Comparison of ENCODE assay signal across 13 cellular contexts in genomic region chr17:43772877-43773648, GRCh38. TPM values are rescaled to one million over a fixed set of nuclear protein-coding genes. Genes with fewer than 3 reads are reported as not detected.
A peak's percentile ranks its signal among the peaks of the same experiment; 100 is the strongest.
DNase-seq lines count a peak whose midpoint lies in the region; ATAC-seq and TF ChIP-seq lines count a peak whose summit lies in the region.
"Had no signal": no experiment of that assay in that cellular context is flagged by ENCODE, and none has a peak within 500 bp of the region (broad histone marks: within the 10 kb centered on the region; RNA-seq: fewer than 3 reads in every experiment).

No MANE protein-coding gene starts in this region.

- peak overlapping the region; percentile 71 for H3K27ac Mint-ChIP-seq in neural crest cell (ENCODE audit: unreplicated experiment)
- H3K27ac Mint-ChIP-seq in T-helper 2 cell treated with Interferon-gamma antibody and Interleukin-4, amounts not matched to agents 5 μg/mL and 100 μg/mL, for 36 hours = no peak overlapping the region
- H3K27ac Mint-ChIP-seq: activated T-helper 1 cell treated with anti-CD3 and anti-CD28 coated beads, Interleukin-12 subunit alpha, Interleukin-12 subunit beta, Interleukin-2, Interleukin-4 antibody, amounts not matched to agents 30 ng/mL and 10 ng/mL and 1 ng/mL, durations not matched to agents 14 hours and 24 hours and 36 hours; HFFc6 had no signal

- no peaks in the 10 kb centered on the region for H3K27me3 Mint-ChIP-seq in neural crest cell (ENCODE audit: low read depth)
- no peaks in the 10 kb centered on the region for H3K27me3 Mint-ChIP-seq in T-helper 2 cell treated with Interferon-gamma antibody and Interleukin-4, amounts not matched to agents 5 μg/mL and 100 μg/mL, for 36 hours (ENCODE audit: low read depth)

- no peaks in the 10 kb centered on the region for H3K9me3 Mint-ChIP-seq in neural crest cell
- no peaks in the 10 kb centered on the region for H3K9me3 Mint-ChIP-seq in T-helper 2 cell treated with Interferon-gamma antibody and Interleukin-4, amounts not matched to agents 5 μg/mL and 100 μg/mL, for 36 hours
- H3K9me3 Mint-ChIP-seq: activated T-helper 1 cell treated with anti-CD3 and anti-CD28 coated beads, Interleukin-12 subunit alpha, Interleukin-12 subunit beta, Interleukin-2, Interleukin-4 antibody, amounts not matched to agents 30 ng/mL and 10 ng/mL and 1 ng/mL, durations not matched to agents 14 hours and 24 hours and 36 hours; HFFc6 had no signal

- peaks cover 10 to 66% (median 27%) of the 10 kb centered on the region in 3 donors for H3K4me1 ChIP-seq in esophagus squamous epithelium

- H3K4me1 Mint-ChIP-seq in neural crest cell = peaks cover 6% of the 10 kb centered on the region
- no peaks in the 10 kb centered on the region for H3K4me1 Mint-ChIP-seq in T-helper 2 cell treated with Interferon-gamma antibody and Interleukin-4, amounts not matched to agents 5 μg/mL and 100 μg/mL, for 36 hours (ENCODE audit: low read depth)

- H3K27ac ChIP-seq in esophagus squamous epithelium = peak overlapping the region; percentile 34 to 75 (median 64)

- intact Hi-C loops in esophagus squamous epithelium (cut with DNase I) = no loop called here

- ATAC-seq in HG02840 (IDR thresholded peaks at IDR 0.05; ENCODE audit: low FRiP score, unreplicated experiment) = no peak
- ATAC-seq: PC-3 had no signal

- H3K4me3 Mint-ChIP-seq in neural crest cell = peak overlapping the region; percentile 27
- H3K4me3 Mint-ChIP-seq in T-helper 2 cell treated with Interferon-gamma antibody and Interleukin-4, amounts not matched to agents 5 μg/mL and 100 μg/mL, for 36 hours = no peak overlapping the region
- H3K4me3 Mint-ChIP-seq: activated T-helper 1 cell treated with anti-CD3 and anti-CD28 coated beads, Interleukin-12 subunit alpha, Interleukin-12 subunit beta, Interleukin-2, Interleukin-4 antibody, amounts not matched to agents 30 ng/mL and 10 ng/mL and 1 ng/mL, durations not matched to agents 14 hours and 24 hours and 36 hours; HFFc6 had no signal

- TF ChIP-seq CTCF in esophagus squamous epithelium (IDR thresholded peaks at IDR 0.05) (no peak), neural crest cell (conservative IDR thresholded peaks at IDR 0.05) (no peak)

- no peaks in the 10 kb centered on the region for H3K27me3 ChIP-seq in esophagus squamous epithelium

- 67 to 68% methylated on average over 9 to 10 of the region's 10 CpGs for WGBS in esophagus squamous epithelium, 2 donors

- H3K36me3 Mint-ChIP-seq in neural crest cell (ENCODE audit: low read depth) = peaks cover 9% of the 10 kb centered on the region
- H3K36me3 Mint-ChIP-seq in T-helper 2 cell treated with Interferon-gamma antibody and Interleukin-4, amounts not matched to agents 5 μg/mL and 100 μg/mL, for 36 hours (ENCODE audit: low read depth) = no peaks in the 10 kb centered on the region

- no peak overlapping the region for H3K4me3 ChIP-seq in esophagus squamous epithelium

- no peak for TF ChIP-seq POLR2A in esophagus squamous epithelium (IDR thresholded peaks at IDR 0.05)

- peaks cover 13 to 87% (median 24%) of the 10 kb centered on the region in 3 donors for H3K36me3 ChIP-seq in esophagus squamous epithelium

- DNase-seq in AML-193 (lab: John Stamatoyannopoulos, UW) (peak; percentile 99), MV-4-11 (lab: John Stamatoyannopoulos, UW) (peak; percentile 99), esophagus squamous epithelium (lab: John Stamatoyannopoulos, UW) (no peak), neural crest cell (ENCODE audit: low read depth, low spot score) (no peak), inferior parietal cortex (ENCODE audit: extremely low spot score) (no peak), HT-29 (ENCODE audit: low spot score) (no peak)
- DNase-seq in T-helper 2 cell treated with Interferon-gamma antibody and Interleukin-4, amounts not matched to agents 5 μg/mL and 100 μg/mL, for 36 hours (ENCODE audit: low spot score) = no peak
- DNase-seq: glutamatergic neuron, HFFc6, NCI-H1436 treated with DMSO at 0.1 percent for 48 hours, PC-3 had no signal

- H3K9me3 ChIP-seq in esophagus squamous epithelium = no peaks in the 10 kb centered on the region

RNA-seq across cellular contexts. Expression of gene DUSP3, which starts 5.7 kb away (rescaled TPM):
- total RNA-seq in esophagus squamous epithelium = 10 to 100 TPM; 33.7 to 58.4 (median 36.8) TPM
- total RNA-seq in neural crest cell = 33.3 and 33.8 TPM in 2 replicates
- total RNA-seq in HT-29 (2014; rRNA removed; shearing (Covaris generic)) = 40.2 and 40.8 TPM in 2 replicates

RNA-seq across cellular contexts. Expression of gene CFAP97D1, which starts 7.2 kb away (rescaled TPM):
- total RNA-seq in esophagus squamous epithelium (under 1 TPM in 1 of 4 donors, not detected in 3; 0.13 TPM), neural crest cell (not detected in 2 replicates)
- total RNA-seq in HT-29 (2014; rRNA removed; shearing (Covaris generic)) = 0.05 and 0.26 TPM in 2 replicates
- total RNA-seq: activated T-helper 1 cell treated with anti-CD3 and anti-CD28 coated beads, Interleukin-12 subunit alpha, Interleukin-12 subunit beta, Interleukin-2, Interleukin-4 antibody, amounts not matched to agents 30 ng/mL and 10 ng/mL and 1 ng/mL, durations not matched to agents 14 hours and 24 hours and 36 hours; HFFc6 had no signal

RNA-seq across cellular contexts. Expression of gene SOST, which starts 14.5 kb away (rescaled TPM):
- total RNA-seq in esophagus squamous epithelium (under 1 TPM in 1 of 4 donors, not detected in 3; 0.49 TPM), neural crest cell (not detected in 2 replicates)
- total RNA-seq in HT-29 (2014; rRNA removed; shearing (Covaris generic)) = not detected in 2 replicates
- total RNA-seq: activated T-helper 1 cell treated with anti-CD3 and anti-CD28 coated beads, Interleukin-12 subunit alpha, Interleukin-12 subunit beta, Interleukin-2, Interleukin-4 antibody, amounts not matched to agents 30 ng/mL and 10 ng/mL and 1 ng/mL, durations not matched to agents 14 hours and 24 hours and 36 hours; HFFc6; PC-3 had no signal

RNA-seq across cellular contexts. Expression of gene MPP3, which starts 59.9 kb away (rescaled TPM):
- total RNA-seq in esophagus squamous epithelium (10 to 100 TPM in 1 of 4 donors, 1 to 10 TPM in 3; 5.9 to 15.8 (median 9.0) TPM), neural crest cell (13.8 and 14.4 TPM in 2 replicates)
- 12.0 and 13.9 TPM in 2 replicates for total RNA-seq in HT-29 (2014; rRNA removed; shearing (Covaris generic))

Comparison
In these comparisons a context has a peak if more than half of its experiments do, and no peak if none do; other contexts are left out.
1. DNase-seq: peak in AML-193 (2 of 2) and MV-4-11 (single experiment); none in esophagus squamous epithelium (single experiment), neural crest cell (single experiment), T-helper 2 cell treated with Interferon-gamma antibody and Interleukin-4, amounts not matched to agents 5 μg/mL and 100 μg/mL, for 36 hours (single experiment), inferior parietal cortex (single experiment) and HT-29 (single experiment).